1 cellular context compared by ENCODE assay signal in genomic region chr2:11498543-11499034, GRCh38.
TF ChIP-seq lines count a peak whose summit lies in the region.

No MANE protein-coding gene starts in this region.

TF ChIP-seq in GM12878, 131 proteins besides CTCF, POLR2A, EP300 and RAD21 (continued from another document):
- TF ChIP-seq REST (IDR thresholded peaks at IDR 0.05; ENCODE audit: low read depth, low read length) (no peak), ATF2 (IDR thresholded peaks at IDR 0.05; ENCODE audit: low read length) (peak; percentile 69), BMI1 (IDR thresholded peaks at IDR 0.05; ENCODE audit: borderline replicate concordance) (no peak), EZH2 (IDR thresholded peaks at IDR 0.05; ENCODE audit: borderline replicate concordance, control insufficient read depth, low read depth, low read length) (no peak), MTA3 (IDR thresholded peaks at IDR 0.05; ENCODE audit: borderline replicate concordance, low read length) (peak; percentile 75; the same call in 1 of the 2 replicates), STAT3 (IDR thresholded peaks at IDR 0.05; ENCODE audit: low read depth, low read length) (no peak), GABPA (IDR thresholded peaks at IDR 0.05; ENCODE audit: low read depth) (0 out of 2 replicates have a peak, but pooled peaks have one; percentile 21), NBN (IDR thresholded peaks at IDR 0.05) (0 out of 2 replicates have a peak, but pooled peaks have one; percentile 45), RELA (IDR thresholded peaks at IDR 0.05; ENCODE audit: borderline replicate concordance, partially characterized antibody) (no peak), FOXM1 (IDR thresholded peaks at IDR 0.05; ENCODE audit: low read depth, low read length) (peak; percentile 77), BACH1 (IDR thresholded peaks at IDR 0.05; ENCODE audit: borderline replicate concordance) (peak; percentile 52; the same call in 1 of the 2 replicates), RCOR1 (conservative IDR thresholded peaks at IDR 0.05; ENCODE audit: low read depth, low read length) (no peak), CHD4 (IDR thresholded peaks at IDR 0.05) (no peak), SPI1 (IDR thresholded peaks at IDR 0.05; ENCODE audit: borderline replicate concordance, insufficient read depth, low read depth, low read length) (no peak), CEBPB (IDR thresholded peaks at IDR 0.05; ENCODE audit: borderline replicate concordance in 1 of 2, low read depth in 2 of 2, low read length in 2 of 2) (no peak), ZZZ3 (IDR thresholded peaks at IDR 0.05; ENCODE audit: control insufficient read depth, insufficient read length, low read depth) (no peak), SP1 (IDR thresholded peaks at IDR 0.05; ENCODE audit: low read depth, low read length) (no peak), TCF3 (IDR thresholded peaks at IDR 0.05; ENCODE audit: borderline replicate concordance, insufficient read depth, low read depth, low read length) (peak; percentile 90), ZNF207 (IDR thresholded peaks at IDR 0.05; ENCODE audit: borderline replicate concordance) (no peak), POLR2AphosphoS2 (IDR thresholded peaks at IDR 0.05; ENCODE audit: low read depth, low read length) (no peak), FOXK2 (IDR thresholded peaks at IDR 0.05) (no peak), PML (IDR thresholded peaks at IDR 0.05; ENCODE audit: low read length) (no peak), TARDBP (IDR thresholded peaks at IDR 0.05; ENCODE audit: borderline replicate concordance) (no peak), JUNB (IDR thresholded peaks at IDR 0.05) (peak; percentile 93), SRF (IDR thresholded peaks at IDR 0.05; ENCODE audit: low read depth in 2 of 2, low read length in 2 of 2) (0 out of 4 replicates have a peak, but pooled peaks of 1 of the 2 experiments have one; percentile 55)
